In genomic region chr11:77097180-77097579, GRCh38 we compare ENCODE assay signal across 14 cellular contexts. TPM values are rescaled to one million over a fixed set of nuclear protein-coding genes. Genes with fewer than 3 reads are reported as not detected.
"Had no signal": no experiment of that assay in that cellular context is flagged by ENCODE, and none has a peak within 500 bp of the region (broad histone marks: within the 10 kb centered on the region; RNA-seq: fewer than 3 reads in every experiment).

No MANE protein-coding gene starts in this region.

RNA-seq across cellular contexts. Expression of gene OMP, which starts 5.5 kb away (rescaled TPM):
- total RNA-seq: dermis microvascular lymphatic vessel endothelial cell, esophagus mucosa, gastrocnemius medialis, glomerular endothelial cell, kidney epithelial cell, left lung, left ventricle myocardium superior, lower leg skin, lower lobe of right lung, lung microvascular endothelial cell, mesenteric fat pad, myocyte had no signal
- polyA plus RNA-seq: heart right ventricle, keratinocyte had no signal
